ENCODE assay signal across 8 cellular contexts in the genomic region with DNA sequence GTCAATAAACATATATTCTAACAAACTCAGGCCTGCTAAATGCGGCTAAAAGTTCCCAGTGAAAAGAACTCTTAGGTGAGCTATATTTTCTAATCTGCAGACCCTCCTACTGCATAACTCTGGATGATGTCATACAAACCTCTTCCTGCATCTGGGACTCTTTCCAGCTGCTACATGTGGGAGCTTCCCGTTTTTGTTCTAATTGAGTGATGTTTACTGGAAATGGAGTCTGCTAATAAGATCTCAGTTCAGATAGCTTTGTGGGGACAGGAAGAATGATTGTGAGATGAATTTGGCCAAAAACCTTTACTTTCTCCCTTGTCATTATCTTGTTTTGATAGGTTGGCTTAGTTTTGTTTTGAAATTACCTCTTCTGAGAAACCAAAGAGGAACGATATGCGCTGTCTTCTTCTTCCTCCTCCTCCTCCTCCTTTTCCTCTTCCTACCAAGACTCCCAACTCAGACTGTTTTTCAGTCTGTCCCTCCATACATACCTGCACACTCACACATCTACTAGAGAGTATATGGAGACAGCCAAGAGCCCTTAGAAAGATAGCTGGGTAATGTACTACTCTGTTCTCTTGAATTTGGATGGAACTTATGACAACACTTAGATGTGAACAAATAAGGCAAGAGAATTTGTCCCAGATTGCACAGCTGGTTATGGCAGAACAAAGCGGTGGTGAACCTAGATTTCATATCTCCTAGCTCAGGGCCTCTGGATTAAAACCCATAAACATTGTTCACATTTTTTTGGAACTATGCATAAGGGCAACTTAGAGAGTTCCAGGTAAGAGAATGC. TPM values are rescaled to one million over a fixed set of nuclear protein-coding genes. Genes with fewer than 3 reads are reported as not detected.
DNase-seq lines count a peak whose midpoint lies in the region; ATAC-seq and TF ChIP-seq lines count a peak whose summit lies in the region.

No MANE protein-coding gene starts in this region.

- no peak overlapping the region for H3K4me3 ChIP-seq in retinal pigment epithelial cell (ENCODE audit: low read length)

- DNase-seq in GF-D8 (lab: John Stamatoyannopoulos, UW) (peak; percentile 98), SK-N-DZ (ENCODE audit: low spot score) (peak; percentile 32), fibroblast of gingiva (ENCODE audit: low read depth) (peak; percentile 26), retinal pigment epithelial cell (ENCODE audit: low read depth) (peak; percentile 41), NCI-H2227 treated with DMSO at 0.1 percent for 48 hours (lab: John Stamatoyannopoulos, UW) (no peak), NCI-H2029 treated with DMSO at 0.1 percent for 48 hours (lab: John Stamatoyannopoulos, UW) (no peak), NCI-H146 treated with DMSO at 0.1 percent for 48 hours (lab: John Stamatoyannopoulos, UW; ENCODE audit: unreplicated experiment) (no peak)

- ATAC-seq in HG02938 (IDR thresholded peaks at IDR 0.05; ENCODE audit: unreplicated experiment): no peak

- no peak for TF ChIP-seq CTCF in retinal pigment epithelial cell (conservative IDR thresholded peaks at IDR 0.05; ENCODE audit: low read depth, low read length)

RNA-seq across cellular contexts. Expression of gene AAK1, which starts 39.8 kb away (rescaled TPM):
- polyA plus RNA-seq in SK-N-DZ (2014; cell fraction: cytosol; rRNA removed): 5.1 and 6.1 TPM in 2 replicates
- 2.6 and 4.3 TPM in 2 replicates for polyA plus RNA-seq in SK-N-DZ (2014; cell fraction: nucleus; rRNA removed)

RNA-seq across cellular contexts. Expression of gene ANXA4, which starts 58.6 kb away (rescaled TPM):
- polyA plus RNA-seq in SK-N-DZ (2014; cell fraction: cytosol; rRNA removed): 0.50 and 0.54 TPM in 2 replicates
- polyA plus RNA-seq in SK-N-DZ (2014; cell fraction: nucleus; rRNA removed): 0.28 and 0.47 TPM in 2 replicates

Comparison
In these comparisons a context has a peak if more than half of its experiments do, and no peak if none do; other contexts are left out.
1. DNase-seq: peak in GF-D8 (single experiment), SK-N-DZ (single experiment), fibroblast of gingiva (single experiment) and retinal pigment epithelial cell (single experiment); none in NCI-H2227 treated with DMSO at 0.1 percent for 48 hours (single experiment), NCI-H2029 treated with DMSO at 0.1 percent for 48 hours (single experiment) and NCI-H146 treated with DMSO at 0.1 percent for 48 hours (single experiment).